In genomic region chr3:108441528-108441927, GRCh38 we compare ENCODE assay signal across 14 cellular contexts.
DNase-seq lines count a peak whose midpoint lies in the region; ATAC-seq and TF ChIP-seq lines count a peak whose summit lies in the region.
"Had no signal": no experiment of that assay in that cellular context is flagged by ENCODE, and none has a peak within 500 bp of the region (broad histone marks: within the 10 kb centered on the region; RNA-seq: fewer than 3 reads in every experiment).

No MANE protein-coding gene starts in this region.

- 0 out of 2 replicates have a peak overlapping the region, but pooled peaks have one; percentile 6 for H2AFZ ChIP-seq in GM23338
- H2AFZ ChIP-seq in osteoblast (ENCODE audit: low read length), result peak overlapping the region; percentile 58

- ATAC-seq in GM23338 (no peak), SK-N-SH treated with all-trans-retinoic acid at 6 μM for 48 hours (peak; percentile 84), HG03432 (IDR thresholded peaks at IDR 0.05; ENCODE audit: unreplicated experiment) (no peak), natural killer cell (no peak)
- ATAC-seq in activated naive CD4-positive, alpha-beta T cell treated with anti-CD3 and anti-CD28 coated beads, Interleukin-2, amount 50 U/mL, for 72 hours, result no peak

- TF ChIP-seq CTCF in GM23338 (conservative IDR thresholded peaks at IDR 0.05; ENCODE audit: low read depth in 2 of 2), result no peak
- TF ChIP-seq CTCF in fibroblast of mammary gland (conservative IDR thresholded peaks at IDR 0.05; ENCODE audit: control insufficient read depth, insufficient read depth, low read depth, low read length), result no peak
- TF ChIP-seq CTCF in osteoblast (IDR thresholded peaks at IDR 0.05; ENCODE audit: extremely low read depth, low read depth, low read length), result no peak
- no peak for TF ChIP-seq CTCF in natural killer cell (IDR thresholded peaks at IDR 0.05)

- H3K36me3 ChIP-seq in GM23338 (ENCODE audit: insufficient read depth) (no peaks in the 10 kb centered on the region), osteoblast (ENCODE audit: insufficient read depth, low read length) (no peaks in the 10 kb centered on the region)
- H3K36me3 ChIP-seq: HAP-1 had no signal

- H3K9me3 Mint-ChIP-seq in GM23338 (peaks cover 9% of the 10 kb centered on the region), natural killer cell (peaks cover 0 to under 1% of the 10 kb centered on the region in 2 donors)
- H3K9me3 Mint-ChIP-seq in activated naive CD4-positive, alpha-beta T cell treated with anti-CD3 and anti-CD28 coated beads, Interleukin-2, amount 50 U/mL, for 72 hours, result peaks cover 3 to 7% of the 10 kb centered on the region in 2 donors
- H3K9me3 Mint-ChIP-seq: CD4-positive, alpha-beta T cell had no signal

- no peaks in the 10 kb centered on the region for H3K9me2 ChIP-seq in GM23338 (ENCODE audit: insufficient read depth)

- H3K4me1 Mint-ChIP-seq in GM23338, result peaks cover 18% of the 10 kb centered on the region
- no peaks in the 10 kb centered on the region for H3K4me1 Mint-ChIP-seq in natural killer cell

- no peak overlapping the region for H3K4me2 ChIP-seq in GM23338
- no peak overlapping the region for H3K4me2 ChIP-seq in osteoblast (ENCODE audit: insufficient read depth, low read length)

- H3K4me1 ChIP-seq in GM23338 (ENCODE audit: insufficient read depth), result no peaks in the 10 kb centered on the region
- no peaks in the 10 kb centered on the region for H3K4me1 ChIP-seq in osteoblast (ENCODE audit: insufficient read depth, low read length)
- H3K4me1 ChIP-seq: HAP-1 had no signal

- H3K27ac ChIP-seq in GM23338 (ENCODE audit: low read depth), result no peak overlapping the region
- no peak overlapping the region for H3K27ac ChIP-seq in osteoblast (ENCODE audit: low read depth, low read length)

- H3K79me2 ChIP-seq in GM23338 (replicated peaks; ENCODE audit: insufficient read depth), result no peaks in the 10 kb centered on the region
- no peaks in the 10 kb centered on the region for H3K79me2 ChIP-seq in osteoblast (ENCODE audit: insufficient read depth, low read length)

- no peaks in the 10 kb centered on the region for H3K27me3 Mint-ChIP-seq in GM23338 (ENCODE audit: insufficient read depth, low read depth, poor library complexity)
- peaks cover 5 to 19% of the 10 kb centered on the region in 2 donors for H3K27me3 Mint-ChIP-seq in natural killer cell (ENCODE audit: low read depth in 2 of 2)

- no peaks in the 10 kb centered on the region for H3K27me3 ChIP-seq in GM23338 (ENCODE audit: insufficient read depth)
- H3K27me3 ChIP-seq in osteoblast (ENCODE audit: insufficient read depth, low read length), result no peaks in the 10 kb centered on the region

- H3K9me3 ChIP-seq in osteoblast (ENCODE audit: low read depth, low read length), result no peaks in the 10 kb centered on the region

- DNase-seq in GM23338 (ENCODE audit: low spot score), result no peak
- DNase-seq in fibroblast of mammary gland (ENCODE audit: low read depth), result peak; percentile 12
- DNase-seq in osteoblast (ENCODE audit: insufficient read length, low spot score, missing footprints), result no peak
- DNase-seq in activated naive CD4-positive, alpha-beta T cell treated with anti-CD3 and anti-CD28 coated beads, Interleukin-2, amount 50 U/mL, for 72 hours (ENCODE audit: low spot score in 2 of 2), result no peak
- no peak for DNase-seq in natural killer cell
- DNase-seq in NCI-H146 treated with DMSO at 0.1 percent for 48 hours (lab: John Stamatoyannopoulos, UW; ENCODE audit: unreplicated experiment), result no peak
- DNase-seq: CD4-positive, alpha-beta T cell; KG1; NCI-H2029; SHP77 had no signal

- H3K4me3 ChIP-seq in GM23338 (no peak overlapping the region), fibroblast of mammary gland (ENCODE audit: control insufficient read depth, low read depth, low read length) (no peak overlapping the region), osteoblast (ENCODE audit: insufficient read depth, low read length) (no peak overlapping the region)
- H3K4me3 ChIP-seq: HAP-1 had no signal

- H3K4me3 Mint-ChIP-seq in GM23338 (no peak overlapping the region), natural killer cell (no peak overlapping the region)
- H3K4me3 Mint-ChIP-seq: B cell; CD4-positive, alpha-beta T cell had no signal

- no peaks in the 10 kb centered on the region for H3F3A ChIP-seq in GM23338 (replicated peaks; ENCODE audit: low read depth)

- no peaks in the 10 kb centered on the region for H4K20me1 ChIP-seq in GM23338 (replicated peaks; ENCODE audit: insufficient read depth)
- H4K20me1 ChIP-seq in osteoblast (ENCODE audit: insufficient read depth, low read length), result no peaks in the 10 kb centered on the region

- H3K27ac Mint-ChIP-seq in GM23338 (no peak overlapping the region), natural killer cell (no peak overlapping the region)
- no peak overlapping the region for H3K27ac Mint-ChIP-seq in activated naive CD4-positive, alpha-beta T cell treated with anti-CD3 and anti-CD28 coated beads, Interleukin-2, amount 50 U/mL, for 72 hours
- H3K27ac Mint-ChIP-seq: B cell; CD4-positive, alpha-beta T cell had no signal

- H3K36me3 Mint-ChIP-seq in GM23338 (ENCODE audit: low read depth) (peaks cover 7% of the 10 kb centered on the region), natural killer cell (peaks cover 6% of the 10 kb centered on the region)
- peaks cover 7 to 9% of the 10 kb centered on the region in 2 donors for H3K36me3 Mint-ChIP-seq in activated naive CD4-positive, alpha-beta T cell treated with anti-CD3 and anti-CD28 coated beads, Interleukin-2, amount 50 U/mL, for 72 hours

- intact Hi-C loops in natural killer cell (cut with micrococcal nuclease), result no loop called here

TF ChIP-seq in GM23338, 12 proteins besides CTCF, POLR2A, EP300 and RAD21 (continues in another document):
- TF ChIP-seq EZH2phosphoT487 (IDR thresholded peaks at IDR 0.05; ENCODE audit: unreplicated experiment), result no peak

TF ChIP-seq in SK-N-SH treated with all-trans-retinoic acid at 6 μM for 48 hours, 23 proteins besides CTCF, POLR2A, EP300 and RAD21:
- TF ChIP-seq ISL1 (CRISPR knock-in tag; IDR thresholded peaks at IDR 0.05) (no peak), ZNF565 (CRISPR knock-in tag; conservative IDR thresholded peaks at IDR 0.05; ENCODE audit: low read depth) (no peak), OSR1 (CRISPR knock-in tag; IDR thresholded peaks at IDR 0.05) (no peak), ARNTL (CRISPR knock-in tag; IDR thresholded peaks at IDR 0.05; ENCODE audit: borderline replicate concordance, low read depth) (no peak), GLIS3 (CRISPR knock-in tag; IDR thresholded peaks at IDR 0.05) (no peak), ZNF70 (CRISPR knock-in tag; IDR thresholded peaks at IDR 0.05) (no peak), TSHZ2 (CRISPR knock-in tag; IDR thresholded peaks at IDR 0.05) (no peak), PATZ1 (CRISPR knock-in tag; IDR thresholded peaks at IDR 0.05; ENCODE audit: borderline replicate concordance) (no peak), SNAI2 (CRISPR knock-in tag; IDR thresholded peaks at IDR 0.05) (no peak), ZFP30 (CRISPR knock-in tag; IDR thresholded peaks at IDR 0.05) (no peak)
